Comparison of ENCODE assay signal across 8 cellular contexts in genomic region chr21:38985423-38986378, GRCh38.
DNase-seq lines count a peak whose midpoint lies in the region; ATAC-seq, FAIRE-seq and TF ChIP-seq lines count a peak whose summit lies in the region.

No MANE protein-coding gene starts in this region.

- H3K36me3 Mint-ChIP-seq in central memory CD8-positive, alpha-beta T cell (ENCODE audit: insufficient read depth) = no peaks in the 10 kb centered on the region
- peaks cover 0 to 8% of the 10 kb centered on the region in 2 donors for H3K36me3 Mint-ChIP-seq in naive B cell

- no peaks in the 10 kb centered on the region for H3K36me3 ChIP-seq in MG63
- H3K36me3 ChIP-seq in SK-N-SH (replicated peaks in 1 of 2; ENCODE audit: control insufficient read depth in 1 of 2, insufficient read depth in 2 of 2, low read length in 1 of 2) = no peaks in the 10 kb centered on the region
- no peaks in the 10 kb centered on the region for H3K36me3 ChIP-seq in tibial artery

- H3K79me2 ChIP-seq in SK-N-SH (ENCODE audit: insufficient read depth) = no peaks in the 10 kb centered on the region

- peak overlapping the region; percentile 70 for H3K4me2 ChIP-seq in SK-N-SH

- H3K9me3 Mint-ChIP-seq in central memory CD8-positive, alpha-beta T cell = no peaks in the 10 kb centered on the region
- H3K9me3 Mint-ChIP-seq in naive B cell = peaks cover 0 to 9% (median 3%) of the 10 kb centered on the region in 7 donors

- CTCF ChIA-PET in SK-N-SH (lab: Yijun Ruan, JAX) = interaction anchor here (0.6 to 7.9 kb wide), 7 partner anchors 8 to 251 kb away, joined by 3 to 42 read pairs (median 3); no protein-coding TSS in a partner anchor

- POLR2A ChIA-PET in SK-N-SH (lab: Yijun Ruan, JAX) = interaction anchor here (0.8 to 1.3 kb wide), 6 partner anchors 8 to 180 kb away, joined by 3 to 7 read pairs (median 4); partner anchors contain the start of gene ETS2

- intact Hi-C loops in tibial artery (cut with DNase I; ENCODE audit: low total_unique reads) = no loop called here

- TF ChIP-seq CTCF in SK-N-SH (IDR thresholded peaks at IDR 0.05) (no peak), tibial artery (IDR thresholded peaks at IDR 0.05) (no peak)

- peak overlapping the region; percentile 79 to 99 for H3K27ac ChIP-seq in SK-N-SH (ENCODE audit: low read depth in 2 of 2, low read length in 1 of 2)
- peak overlapping the region; percentile 66 to 69 for H3K27ac ChIP-seq in tibial artery

- H3K4me1 ChIP-seq in SK-N-SH (ENCODE audit: control insufficient read depth in 1 of 2, insufficient read depth in 2 of 2, low read depth in 1 of 2, low read length in 1 of 2) (peaks cover 28 to 69% of the 10 kb centered on the region in 2 experiments), tibial artery (peaks cover 0 to 40% (median 34%) of the 10 kb centered on the region in 4 donors)

- peaks cover 12% of the 10 kb centered on the region for H3F3A ChIP-seq in SK-N-SH (replicated peaks; ENCODE audit: insufficient read depth)

- peaks cover 5% of the 10 kb centered on the region for H3K4me1 Mint-ChIP-seq in central memory CD8-positive, alpha-beta T cell
- H3K4me1 Mint-ChIP-seq in naive B cell = peaks cover 8 to 33% (median 19%) of the 10 kb centered on the region in 3 donors

- peak; percentile 51 for ATAC-seq in central memory CD8-positive, alpha-beta T cell (replicated peaks; ENCODE audit: extremely low read depth, poor library complexity, severe bottlenecking)
- peak; percentile 78 to 86 for ATAC-seq in naive B cell (ENCODE audit: low read depth in 2 of 2)
- ATAC-seq in GM21515 (IDR thresholded peaks at IDR 0.05; ENCODE audit: unreplicated experiment) = no peak
- ATAC-seq in HG03469 (IDR thresholded peaks at IDR 0.05; ENCODE audit: unreplicated experiment) = no peak

- no peaks in the 10 kb centered on the region for H3K27me3 ChIP-seq in MG63
- no peaks in the 10 kb centered on the region for H3K27me3 ChIP-seq in SK-N-SH (ENCODE audit: insufficient read depth)
- H3K27me3 ChIP-seq in tibial artery = no peaks in the 10 kb centered on the region

- DNase-seq in GM18507 (ENCODE audit: extremely low spot score, insufficient read length, low read depth) (peak; percentile 18), MG63 (peak; percentile 99), SK-N-SH (peak; percentile 84), naive B cell (peak; percentile 9), tibial artery (peak; percentile 85 to 89)
- no peak for DNase-seq in central memory CD8-positive, alpha-beta T cell (ENCODE audit: low spot score in 2 of 2)

- no peaks in the 10 kb centered on the region for H3K9me2 ChIP-seq in SK-N-SH

- H4K20me1 ChIP-seq in SK-N-SH (ENCODE audit: insufficient read depth) = no peaks in the 10 kb centered on the region; the same call in 1 of the 2 replicates

- TF ChIP-seq RAD21 in SK-N-SH (IDR thresholded peaks at IDR 0.05; ENCODE audit: low read length) = peak; percentile 10

- no peak overlapping the region for H3K9ac ChIP-seq in SK-N-SH

- no peak overlapping the region for H3K27ac Mint-ChIP-seq in central memory CD8-positive, alpha-beta T cell (ENCODE audit: low read depth)
- peak overlapping the region in 2 of 6 donors; percentile 12 to 28 for H3K27ac Mint-ChIP-seq in naive B cell

- peak in 1 of 2 experiments; percentile 96; a peak in 3 of 4 replicates for TF ChIP-seq EP300 in SK-N-SH (IDR thresholded peaks at IDR 0.05; ENCODE audit: borderline replicate concordance in 1 of 2, low read depth in 1 of 2, low read length in 1 of 2)

- WGBS in SK-N-SH (ENCODE audit: low lambda C conversion rate) = 10% methylated on average over 12 of the region's 20 CpGs

- H3K4me3 Mint-ChIP-seq in central memory CD8-positive, alpha-beta T cell = no peak overlapping the region
- H3K4me3 Mint-ChIP-seq in naive B cell = peak overlapping the region in 2 of 8 donors; percentile 10 to 51

- H3K27me3 Mint-ChIP-seq in central memory CD8-positive, alpha-beta T cell = peaks cover 76% of the 10 kb centered on the region
- H3K27me3 Mint-ChIP-seq in naive B cell = peaks cover 78 to 80% (median 79%) of the 10 kb centered on the region in 3 donors

- no peak overlapping the region for H2AFZ ChIP-seq in SK-N-SH (ENCODE audit: low read depth)

- H3K9me3 ChIP-seq in MG63 (no peaks in the 10 kb centered on the region), SK-N-SH (no peaks in the 10 kb centered on the region), tibial artery (no peaks in the 10 kb centered on the region)

- H3K4me3 ChIP-seq in MG63 (no peak overlapping the region), SK-N-SH (ENCODE audit: low read depth in 2 of 2, low read length in 1 of 2) (peak overlapping the region; percentile 10 to 16; a peak in 3 of 4 replicates), tibial artery (no peak overlapping the region)

- FAIRE-seq in GM18507 (lab: Jason Lieb, UNC) = peak; percentile 56

TF ChIP-seq in SK-N-SH, 30 proteins besides CTCF, POLR2A, EP300 and RAD21 (continues in another document):
- TF ChIP-seq POLR2AphosphoS5 (IDR thresholded peaks at IDR 0.05; ENCODE audit: low read depth, low read length) (0 out of 2 replicates have a peak, but pooled peaks have one; percentile 24), SMC3 (IDR thresholded peaks at IDR 0.05; ENCODE audit: low read depth, low read length) (no peak), JUND (IDR thresholded peaks at IDR 0.05) (no peak; the same call in 1 of the 2 replicates), NFIC (IDR thresholded peaks at IDR 0.05; ENCODE audit: borderline replicate concordance) (no peak; the same call in 1 of the 2 replicates), CHD2 (IDR thresholded peaks at IDR 0.05; ENCODE audit: low read length, partially characterized antibody) (peak; percentile 73), RCOR1 (IDR thresholded peaks at IDR 0.05; ENCODE audit: low read length) (peak; percentile 93), USF2 (IDR thresholded peaks at IDR 0.05; ENCODE audit: borderline replicate concordance, low read depth, low read length) (no peak), PBX3 (IDR thresholded peaks at IDR 0.05) (peak; percentile 37), USF1 (IDR thresholded peaks at IDR 0.05; ENCODE audit: borderline replicate concordance, low read depth) (no peak), GATA2 (CRISPR knock-in tag; IDR thresholded peaks at IDR 0.05) (peak; percentile 96), RFX5 (IDR thresholded peaks at IDR 0.05; ENCODE audit: low read length) (no peak), REST (IDR thresholded peaks at IDR 0.05; ENCODE audit: low read depth, low read length) (no peak), FOSL2 (IDR thresholded peaks at IDR 0.05; ENCODE audit: borderline replicate concordance, low read depth) (no peak), GABPA (IDR thresholded peaks at IDR 0.05; ENCODE audit: low read depth) (no peak), YY1 (IDR thresholded peaks at IDR 0.05; ENCODE audit: low read depth) (peak; percentile 19; the same call in 1 of the 2 replicates), NRF1 (IDR thresholded peaks at IDR 0.05; ENCODE audit: low read depth, low read length) (peak; percentile 21; the same call in 1 of the 2 replicates), EZH2phosphoT487 (IDR thresholded peaks at IDR 0.05; ENCODE audit: borderline replicate concordance, low read depth) (no peak), FOXM1 (IDR thresholded peaks at IDR 0.05; ENCODE audit: low read depth) (no peak)

Comparison
In these comparisons a context has a peak if more than half of its experiments do, and no peak if none do; other contexts are left out.
1. DNase-seq: peak in GM18507 (single experiment), MG63 (single experiment), SK-N-SH (single experiment), naive B cell (single experiment) and tibial artery (2 of 2); none in central memory CD8-positive, alpha-beta T cell (0 of 2).
2. H3K4me3 ChIP-seq: peak in SK-N-SH (2 of 2); none in MG63 (single experiment) and tibial artery (0 of 2).
3. ATAC-seq: peak in central memory CD8-positive, alpha-beta T cell (single experiment) and naive B cell (2 of 2); none in GM21515 (single experiment) and HG03469 (single experiment).